Comparison of ENCODE assay signal across 8 cellular contexts in genomic region chr13:33015791-33016323, GRCh38. TPM values are rescaled to one million over a fixed set of nuclear protein-coding genes. Genes with fewer than 3 reads are reported as not detected.
DNase-seq lines count a peak whose midpoint lies in the region; ATAC-seq and TF ChIP-seq lines count a peak whose summit lies in the region.

No MANE protein-coding gene starts in this region.

- intact Hi-C loops in CD8-positive, alpha-beta T cell (cut with DNase I, micrococcal nuclease) = loop anchor here in 1 of 2 experiments (2.0 to 5.0 kb wide), 2 partner anchors 364 to 527 kb away; no protein-coding TSS in a partner anchor
- intact Hi-C loops in activated T-helper 2 cell treated with anti-CD3 and anti-CD28 coated beads, Interferon-gamma antibody, Interleukin-2, Interleukin-4, amounts not matched to agents 10 μg/mL and 5 μg/mL and 100 μg/mL, durations not matched to agents 14 hours and 24 hours and 36 hours (cut with micrococcal nuclease) = loop anchor here (2.0 to 10.0 kb wide), 6 partner anchors 99 to 429 kb away; partner anchors contain the start of gene PDS5B
- intact Hi-C loops in left lung (cut with DNase I) = no loop called here
- intact Hi-C loops in transverse colon (cut with DNase I; ENCODE audit: low total_unique reads) = no loop called here

- ATAC-seq in CD8-positive, alpha-beta T cell = no peak
- ATAC-seq in GM21360 (IDR thresholded peaks at IDR 0.05; ENCODE audit: unreplicated experiment) (peak; percentile 21), left lung (no peak), GM18519 (IDR thresholded peaks at IDR 0.05; ENCODE audit: low FRiP score, unreplicated experiment) (no peak), HG03039 (IDR thresholded peaks at IDR 0.05; ENCODE audit: unreplicated experiment) (no peak)

- TF ChIP-seq EP300 in transverse colon (IDR thresholded peaks at IDR 0.05; ENCODE audit: low read depth) = no peak

- POLR2A ChIA-PET in CD8-positive, alpha-beta T cell (lab: Charles Lee) = no interaction called here

- peaks cover 71% of the 10 kb centered on the region for H3K27me3 Mint-ChIP-seq in CD8-positive, alpha-beta T cell (ENCODE audit: low read depth)
- peaks cover 66% of the 10 kb centered on the region for H3K27me3 Mint-ChIP-seq in activated T-helper 2 cell treated with anti-CD3 and anti-CD28 coated beads, Interferon-gamma antibody, Interleukin-2, Interleukin-4, amounts not matched to agents 10 μg/mL and 5 μg/mL and 100 μg/mL, durations not matched to agents 14 hours and 24 hours and 36 hours (ENCODE audit: low read depth)
- H3K27me3 Mint-ChIP-seq in chondrocyte (ENCODE audit: low read depth) = peaks cover 36% of the 10 kb centered on the region

- CTCF ChIA-PET in CD8-positive, alpha-beta T cell (lab: Charles Lee) = no interaction called here

- no peak overlapping the region for H3K27ac ChIP-seq in CD8-positive, alpha-beta T cell (ENCODE audit: low read depth, low read length)
- H3K27ac ChIP-seq in left lung (peak overlapping the region; percentile 54 to 83), transverse colon (peak overlapping the region; percentile 11 to 47 (median 15))

- no peak overlapping the region for H3K27ac Mint-ChIP-seq in CD8-positive, alpha-beta T cell
- no peak overlapping the region for H3K27ac Mint-ChIP-seq in activated T-helper 2 cell treated with anti-CD3 and anti-CD28 coated beads, Interferon-gamma antibody, Interleukin-2, Interleukin-4, amounts not matched to agents 10 μg/mL and 5 μg/mL and 100 μg/mL, durations not matched to agents 14 hours and 24 hours and 36 hours
- no peak overlapping the region for H3K27ac Mint-ChIP-seq in chondrocyte (ENCODE audit: unreplicated experiment)

- peaks cover 13% of the 10 kb centered on the region for H3K27me3 ChIP-seq in CD8-positive, alpha-beta T cell (ENCODE audit: insufficient read depth, low read length)
- H3K27me3 ChIP-seq in left lung = peaks cover 13 to 45% of the 10 kb centered on the region in 2 donors
- peaks cover 30% of the 10 kb centered on the region for H3K27me3 ChIP-seq in transverse colon

- H3K4me3 Mint-ChIP-seq in CD8-positive, alpha-beta T cell = peak overlapping the region; percentile 55
- peak overlapping the region; percentile 74 for H3K4me3 Mint-ChIP-seq in activated T-helper 2 cell treated with anti-CD3 and anti-CD28 coated beads, Interferon-gamma antibody, Interleukin-2, Interleukin-4, amounts not matched to agents 10 μg/mL and 5 μg/mL and 100 μg/mL, durations not matched to agents 14 hours and 24 hours and 36 hours (ENCODE audit: low read depth)
- H3K4me3 Mint-ChIP-seq in chondrocyte (ENCODE audit: unreplicated experiment) = no peak overlapping the region

- TF ChIP-seq CTCF in CD8-positive, alpha-beta T cell (IDR thresholded peaks at IDR 0.05) = no peak
- TF ChIP-seq CTCF in left lung (IDR thresholded peaks at IDR 0.05) (no peak), transverse colon (IDR thresholded peaks at IDR 0.05) (no peak), chondrocyte (IDR thresholded peaks at IDR 0.05) (no peak)

- 14% methylated on average over 52 of the region's 52 CpGs; no CpG with 5 or more reads in 1 of the 2 donors for WGBS in transverse colon (ENCODE audit: low coverage in 1 of 2), 2 donors

- peaks cover 12% of the 10 kb centered on the region for H3K4me1 Mint-ChIP-seq in CD8-positive, alpha-beta T cell (ENCODE audit: low read depth)
- peaks cover 20% of the 10 kb centered on the region for H3K4me1 Mint-ChIP-seq in activated T-helper 2 cell treated with anti-CD3 and anti-CD28 coated beads, Interferon-gamma antibody, Interleukin-2, Interleukin-4, amounts not matched to agents 10 μg/mL and 5 μg/mL and 100 μg/mL, durations not matched to agents 14 hours and 24 hours and 36 hours (ENCODE audit: low read depth)
- peaks cover 17% of the 10 kb centered on the region for H3K4me1 Mint-ChIP-seq in chondrocyte (ENCODE audit: low read depth)

- peak overlapping the region; percentile 25 for H3K4me3 ChIP-seq in CD8-positive, alpha-beta T cell (ENCODE audit: low read depth, low read length)
- H3K4me3 ChIP-seq in left lung (peak overlapping the region; percentile 13 to 55), transverse colon (peak overlapping the region; percentile 18 to 46 (median 34))

- no peaks in the 10 kb centered on the region for H3K36me3 ChIP-seq in CD8-positive, alpha-beta T cell (ENCODE audit: insufficient read depth, low read length)
- H3K36me3 ChIP-seq in left lung (no peaks in the 10 kb centered on the region), transverse colon (no peaks in the 10 kb centered on the region)

- no peaks in the 10 kb centered on the region for H3K9me3 ChIP-seq in CD8-positive, alpha-beta T cell (ENCODE audit: low read length)
- H3K9me3 ChIP-seq in left lung = no peaks in the 10 kb centered on the region
- no peaks in the 10 kb centered on the region for H3K9me3 ChIP-seq in transverse colon

- H3K4me1 ChIP-seq in CD8-positive, alpha-beta T cell (ENCODE audit: insufficient read depth, low read length) = no peaks in the 10 kb centered on the region
- H3K4me1 ChIP-seq in left lung (peaks cover 5 to 24% of the 10 kb centered on the region in 2 donors), transverse colon (peaks cover 0 to 15% (median 11%) of the 10 kb centered on the region in 4 donors)

- TF ChIP-seq POLR2A in transverse colon (IDR thresholded peaks at IDR 0.05) = no peak

- DNase-seq in CD8-positive, alpha-beta T cell = no peak
- DNase-seq in activated T-helper 2 cell treated with anti-CD3 and anti-CD28 coated beads, Interferon-gamma antibody, Interleukin-2, Interleukin-4, amounts not matched to agents 10 μg/mL and 5 μg/mL and 100 μg/mL, durations not matched to agents 14 hours and 24 hours and 36 hours (ENCODE audit: low spot score) = no peak
- DNase-seq in left lung (peak in 1 of 2 donors; percentile 80), transverse colon (peak; percentile 47), chondrocyte (ENCODE audit: low spot score) (no peak)

- H3K9me3 Mint-ChIP-seq in CD8-positive, alpha-beta T cell = no peaks in the 10 kb centered on the region
- no peaks in the 10 kb centered on the region for H3K9me3 Mint-ChIP-seq in activated T-helper 2 cell treated with anti-CD3 and anti-CD28 coated beads, Interferon-gamma antibody, Interleukin-2, Interleukin-4, amounts not matched to agents 10 μg/mL and 5 μg/mL and 100 μg/mL, durations not matched to agents 14 hours and 24 hours and 36 hours
- peaks cover 2% of the 10 kb centered on the region for H3K9me3 Mint-ChIP-seq in chondrocyte (ENCODE audit: low read depth)

- H3K36me3 Mint-ChIP-seq in CD8-positive, alpha-beta T cell = no peaks in the 10 kb centered on the region
- no peaks in the 10 kb centered on the region for H3K36me3 Mint-ChIP-seq in activated T-helper 2 cell treated with anti-CD3 and anti-CD28 coated beads, Interferon-gamma antibody, Interleukin-2, Interleukin-4, amounts not matched to agents 10 μg/mL and 5 μg/mL and 100 μg/mL, durations not matched to agents 14 hours and 24 hours and 36 hours (ENCODE audit: low read depth)
- H3K36me3 Mint-ChIP-seq in chondrocyte (ENCODE audit: low read depth) = peaks cover 2% of the 10 kb centered on the region

- in situ Hi-C loops in transverse colon (cut with MboI; ENCODE audit: low pct_ligation_motif_present in 1 of 4, low pct_unique_long_range_greater_than_20kb in 1 of 4, low sequenced_read_pairs in 3 of 4) = loop anchor here in 1 of 4 donors (25.0 kb wide), 1 partner anchor 429 kb away; the partner anchor contains the start of gene PDS5B

RNA-seq across cellular contexts. Expression of gene KL, which starts 0.4 kb away (rescaled TPM):
- total RNA-seq in CD8-positive, alpha-beta T cell = not detected
- total RNA-seq in activated T-helper 2 cell treated with anti-CD3 and anti-CD28 coated beads, Interferon-gamma antibody, Interleukin-2, Interleukin-4, amounts not matched to agents 10 μg/mL and 5 μg/mL and 100 μg/mL, durations not matched to agents 14 hours and 24 hours and 36 hours = 0.14 TPM in 2 replicates
- total RNA-seq in left lung (1 to 10 TPM; 2.8 to 5.7 TPM), transverse colon (1 to 10 TPM in 3 of 4 donors, under 1 TPM in 1; 0.60 to 3.4 (median 1.2) TPM), chondrocyte (0.05 to 0.19 TPM (median 0.15 TPM) in 3 replicates)
